ENCODE assay signal across 1 cellular context in the genomic region with DNA sequence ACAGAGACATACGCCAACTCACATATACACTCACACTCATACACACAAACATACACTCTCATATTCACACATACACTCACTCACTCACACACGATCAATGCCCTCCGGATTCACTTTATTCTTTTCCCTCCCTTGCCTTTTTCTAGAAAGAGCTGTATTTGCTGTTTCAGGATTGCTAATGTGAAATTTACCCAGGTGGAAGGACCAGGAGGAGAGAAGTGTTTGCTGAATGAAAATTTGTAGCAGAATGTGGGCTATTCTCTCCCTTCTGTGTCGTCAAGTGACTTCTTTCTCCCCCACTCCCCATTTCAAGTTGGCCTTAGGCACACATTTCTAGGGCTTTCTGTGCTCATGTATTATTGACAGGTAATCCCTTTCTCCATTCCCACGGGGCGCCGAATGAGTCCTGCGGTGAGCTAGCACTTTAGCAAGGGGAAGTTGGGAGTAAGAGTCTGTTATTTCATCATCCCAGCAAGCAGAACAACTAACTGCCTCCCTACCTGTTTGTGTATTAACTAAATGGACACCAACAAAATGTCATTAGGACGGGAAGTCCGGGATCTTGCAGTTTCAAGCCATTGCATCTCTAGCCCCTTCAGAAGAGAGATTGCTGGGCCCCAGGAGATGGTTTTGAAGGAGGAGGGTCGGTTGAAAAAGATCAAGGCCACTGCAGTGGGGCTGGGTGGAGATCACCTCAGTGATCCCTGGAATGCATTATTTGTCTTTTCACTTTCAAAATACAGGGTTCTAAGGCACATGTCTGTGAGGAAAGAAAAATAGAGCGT.
TF ChIP-seq lines count a peak whose summit lies in the region.

No MANE protein-coding gene starts in this region.

TF ChIP-seq in K562, 482 proteins besides CTCF, POLR2A, EP300 and RAD21 (continued from another document):
- TF ChIP-seq TEAD1 (CRISPR knock-in tag; IDR thresholded peaks at IDR 0.05) (0 out of 4 replicates have a peak, but pooled peaks of 1 of the 2 experiments have one; percentile 36), HLTF (IDR thresholded peaks at IDR 0.05) (no peak), SREBF1 (IDR thresholded peaks at IDR 0.05; ENCODE audit: borderline replicate concordance, low read depth, low read length) (no peak), MXI1 (IDR thresholded peaks at IDR 0.05; ENCODE audit: low read depth, low read length) (no peak), TSC22D4 (tag; IDR thresholded peaks at IDR 0.05) (no peak), PHF20 (IDR thresholded peaks at IDR 0.05; ENCODE audit: partially characterized antibody) (no peak), ZC3H8 (IDR thresholded peaks at IDR 0.05) (no peak), ELF4 (CRISPR knock-in tag; IDR thresholded peaks at IDR 0.05) (0 out of 2 replicates have a peak, but pooled peaks have one; percentile 24), ZNF785 (CRISPR knock-in tag; IDR thresholded peaks at IDR 0.05) (no peak), SIN3A (IDR thresholded peaks at IDR 0.05; ENCODE audit: borderline replicate concordance in 2 of 2, control insufficient read depth in 1 of 2, low read depth in 2 of 2, low read length in 2 of 2) (no peak), HEY1 (CRISPR knock-in tag; IDR thresholded peaks at IDR 0.05; ENCODE audit: borderline replicate concordance) (no peak), ETV5 (CRISPR knock-in tag; IDR thresholded peaks at IDR 0.05; ENCODE audit: low read depth) (no peak), ZNF77 (CRISPR knock-in tag; IDR thresholded peaks at IDR 0.05) (no peak), TCF7 (IDR thresholded peaks at IDR 0.05; ENCODE audit: borderline replicate concordance) (no peak), ZNF408 (CRISPR knock-in tag; IDR thresholded peaks at IDR 0.05; ENCODE audit: low read depth) (no peak), ZFP36 (IDR thresholded peaks at IDR 0.05; ENCODE audit: low read depth, low read length, partially characterized antibody) (no peak)
- TF ChIP-seq, protein P1, sequence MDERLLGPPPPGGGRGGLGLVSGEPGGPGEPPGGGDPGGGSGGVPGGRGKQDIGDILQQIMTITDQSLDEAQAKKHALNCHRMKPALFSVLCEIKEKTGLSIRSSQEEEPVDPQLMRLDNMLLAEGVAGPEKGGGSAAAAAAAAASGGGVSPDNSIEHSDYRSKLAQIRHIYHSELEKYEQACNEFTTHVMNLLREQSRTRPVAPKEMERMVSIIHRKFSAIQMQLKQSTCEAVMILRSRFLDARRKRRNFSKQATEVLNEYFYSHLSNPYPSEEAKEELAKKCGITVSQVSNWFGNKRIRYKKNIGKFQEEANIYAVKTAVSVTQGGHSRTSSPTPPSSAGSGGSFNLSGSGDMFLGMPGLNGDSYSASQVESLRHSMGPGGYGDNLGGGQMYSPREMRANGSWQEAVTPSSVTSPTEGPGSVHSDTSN (CRISPR knock-in tag; IDR thresholded peaks at IDR 0.05; ENCODE audit: low read depth), result no peak
- TF ChIP-seq, protein P1 (tag; conservative IDR thresholded peaks at IDR 0.05; ENCODE audit: low read depth), result no peak
- TF ChIP-seq, protein P2, sequence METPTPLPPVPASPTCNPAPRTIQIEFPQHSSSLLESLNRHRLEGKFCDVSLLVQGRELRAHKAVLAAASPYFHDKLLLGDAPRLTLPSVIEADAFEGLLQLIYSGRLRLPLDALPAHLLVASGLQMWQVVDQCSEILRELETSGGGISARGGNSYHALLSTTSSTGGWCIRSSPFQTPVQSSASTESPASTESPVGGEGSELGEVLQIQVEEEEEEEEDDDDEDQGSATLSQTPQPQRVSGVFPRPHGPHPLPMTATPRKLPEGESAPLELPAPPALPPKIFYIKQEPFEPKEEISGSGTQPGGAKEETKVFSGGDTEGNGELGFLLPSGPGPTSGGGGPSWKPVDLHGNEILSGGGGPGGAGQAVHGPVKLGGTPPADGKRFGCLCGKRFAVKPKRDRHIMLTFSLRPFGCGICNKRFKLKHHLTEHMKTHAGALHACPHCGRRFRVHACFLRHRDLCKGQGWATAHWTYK (CRISPR knock-in tag; IDR thresholded peaks at IDR 0.05), result no peak
- TF ChIP-seq, protein P3, sequence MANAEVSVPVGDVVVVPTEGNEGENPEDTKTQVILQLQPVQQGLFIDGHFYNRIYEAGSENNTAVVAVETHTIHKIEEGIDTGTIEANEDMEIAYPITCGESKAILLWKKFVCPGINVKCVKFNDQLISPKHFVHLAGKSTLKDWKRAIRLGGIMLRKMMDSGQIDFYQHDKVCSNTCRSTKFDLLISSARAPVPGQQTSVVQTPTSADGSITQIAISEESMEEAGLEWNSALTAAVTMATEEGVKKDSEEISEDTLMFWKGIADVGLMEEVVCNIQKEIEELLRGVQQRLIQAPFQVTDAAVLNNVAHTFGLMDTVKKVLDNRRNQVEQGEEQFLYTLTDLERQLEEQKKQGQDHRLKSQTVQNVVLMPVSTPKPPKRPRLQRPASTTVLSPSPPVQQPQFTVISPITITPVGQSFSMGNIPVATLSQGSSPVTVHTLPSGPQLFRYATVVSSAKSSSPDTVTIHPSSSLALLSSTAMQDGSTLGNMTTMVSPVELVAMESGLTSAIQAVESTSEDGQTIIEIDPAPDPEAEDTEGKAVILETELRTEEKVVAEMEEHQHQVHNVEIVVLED (CRISPR knock-in tag; IDR thresholded peaks at IDR 0.05), result no peak; the same call in 1 of the 2 replicates
- TF ChIP-seq, protein P4, sequence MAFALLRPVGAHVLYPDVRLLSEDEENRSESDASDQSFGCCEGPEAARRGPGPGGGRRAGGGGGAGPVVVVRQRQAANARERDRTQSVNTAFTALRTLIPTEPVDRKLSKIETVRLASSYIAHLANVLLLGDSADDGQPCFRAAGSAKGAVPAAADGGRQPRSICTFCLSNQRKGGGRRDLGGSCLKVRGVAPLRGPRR (CRISPR knock-in tag; IDR thresholded peaks at IDR 0.05), result no peak
- TF ChIP-seq, protein P5, sequence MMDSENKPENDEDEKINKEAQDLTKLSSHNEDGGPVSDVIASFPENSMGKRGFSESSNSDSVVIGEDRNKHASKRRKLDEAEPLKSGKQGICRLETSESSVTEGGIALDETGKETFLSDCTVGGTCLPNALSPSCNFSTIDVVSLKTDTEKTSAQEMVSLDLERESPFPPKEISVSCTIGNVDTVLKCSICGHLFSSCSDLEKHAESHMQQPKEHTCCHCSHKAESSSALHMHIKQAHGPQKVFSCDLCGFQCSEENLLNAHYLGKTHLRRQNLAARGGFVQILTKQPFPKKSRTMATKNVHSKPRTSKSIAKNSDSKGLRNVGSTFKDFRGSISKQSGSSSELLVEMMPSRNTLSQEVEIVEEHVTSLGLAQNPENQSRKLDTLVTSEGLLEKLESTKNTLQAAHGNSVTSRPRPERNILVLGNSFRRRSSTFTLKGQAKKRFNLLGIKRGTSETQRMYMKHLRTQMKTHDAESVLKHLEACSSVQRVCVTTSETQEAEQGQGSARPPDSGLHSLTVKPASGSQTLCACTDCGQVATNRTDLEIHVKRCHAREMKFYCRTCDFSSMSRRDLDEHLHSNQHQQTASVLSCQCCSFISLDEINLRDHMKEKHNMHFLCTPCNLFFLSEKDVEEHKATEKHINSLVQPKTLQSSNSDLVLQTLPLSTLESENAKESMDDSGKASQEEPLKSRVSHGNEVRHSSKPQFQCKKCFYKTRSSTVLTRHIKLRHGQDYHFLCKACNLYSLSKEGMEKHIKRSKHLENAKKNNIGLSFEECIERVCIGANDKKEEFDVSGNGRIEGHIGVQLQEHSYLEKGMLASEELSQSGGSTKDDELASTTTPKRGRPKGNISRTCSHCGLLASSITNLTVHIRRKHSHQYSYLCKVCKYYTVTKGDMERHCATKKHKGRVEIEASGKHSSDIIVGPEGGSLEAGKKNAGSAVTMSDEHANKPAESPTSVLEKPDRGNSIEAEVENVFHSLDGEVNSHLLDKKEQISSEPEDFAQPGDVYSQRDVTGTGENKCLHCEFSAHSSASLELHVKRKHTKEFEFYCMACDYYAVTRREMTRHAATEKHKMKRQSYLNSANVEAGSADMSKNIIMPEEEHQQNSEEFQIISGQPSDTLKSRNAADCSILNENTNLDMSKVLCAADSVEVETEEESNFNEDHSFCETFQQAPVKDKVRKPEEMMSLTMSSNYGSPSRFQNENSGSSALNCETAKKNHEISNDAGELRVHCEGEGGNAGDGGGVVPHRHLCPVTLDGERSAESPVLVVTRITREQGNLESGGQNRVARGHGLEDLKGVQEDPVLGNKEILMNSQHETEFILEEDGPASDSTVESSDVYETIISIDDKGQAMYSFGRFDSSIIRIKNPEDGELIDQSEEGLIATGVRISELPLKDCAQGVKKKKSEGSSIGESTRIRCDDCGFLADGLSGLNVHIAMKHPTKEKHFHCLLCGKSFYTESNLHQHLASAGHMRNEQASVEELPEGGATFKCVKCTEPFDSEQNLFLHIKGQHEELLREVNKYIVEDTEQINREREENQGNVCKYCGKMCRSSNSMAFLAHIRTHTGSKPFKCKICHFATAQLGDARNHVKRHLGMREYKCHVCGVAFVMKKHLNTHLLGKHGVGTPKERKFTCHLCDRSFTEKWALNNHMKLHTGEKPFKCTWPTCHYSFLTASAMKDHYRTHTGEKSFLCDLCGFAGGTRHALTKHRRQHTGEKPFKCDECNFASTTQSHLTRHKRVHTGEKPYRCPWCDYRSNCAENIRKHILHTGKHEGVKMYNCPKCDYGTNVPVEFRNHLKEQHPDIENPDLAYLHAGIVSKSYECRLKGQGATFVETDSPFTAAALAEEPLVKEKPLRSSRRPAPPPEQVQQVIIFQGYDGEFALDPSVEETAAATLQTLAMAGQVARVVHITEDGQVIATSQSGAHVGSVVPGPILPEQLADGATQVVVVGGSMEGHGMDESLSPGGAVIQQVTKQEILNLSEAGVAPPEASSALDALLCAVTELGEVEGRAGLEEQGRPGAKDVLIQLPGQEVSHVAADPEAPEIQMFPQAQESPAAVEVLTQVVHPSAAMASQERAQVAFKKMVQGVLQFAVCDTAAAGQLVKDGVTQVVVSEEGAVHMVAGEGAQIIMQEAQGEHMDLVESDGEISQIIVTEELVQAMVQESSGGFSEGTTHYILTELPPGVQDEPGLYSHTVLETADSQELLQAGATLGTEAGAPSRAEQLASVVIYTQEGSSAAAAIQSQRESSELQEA (IDR thresholded peaks at IDR 0.05; ENCODE audit: low read depth), result no peak
